Comparison of ENCODE assay signal across 2 cellular contexts in genomic region chr1:903305-903704, GRCh38.
TF ChIP-seq lines count a peak whose summit lies in the region.

No MANE protein-coding gene starts in this region.

TF ChIP-seq in IMR-90, 13 proteins besides CTCF, POLR2A, EP300 and RAD21:
- no peak for TF ChIP-seq MXI1 (IDR thresholded peaks at IDR 0.05; ENCODE audit: borderline replicate concordance, low read depth, low read length)

TF ChIP-seq in H1, 55 proteins besides CTCF, POLR2A, EP300 and RAD21:
- TF ChIP-seq POLR2AphosphoS5 (IDR thresholded peaks at IDR 0.05; ENCODE audit: low read depth, low read length) (no peak), EZH2 (IDR thresholded peaks at IDR 0.05; ENCODE audit: low read depth, low read length, severe bottlenecking) (peak; percentile 5)
